ENCODE assay signal across 8 cellular contexts in the genomic region with DNA sequence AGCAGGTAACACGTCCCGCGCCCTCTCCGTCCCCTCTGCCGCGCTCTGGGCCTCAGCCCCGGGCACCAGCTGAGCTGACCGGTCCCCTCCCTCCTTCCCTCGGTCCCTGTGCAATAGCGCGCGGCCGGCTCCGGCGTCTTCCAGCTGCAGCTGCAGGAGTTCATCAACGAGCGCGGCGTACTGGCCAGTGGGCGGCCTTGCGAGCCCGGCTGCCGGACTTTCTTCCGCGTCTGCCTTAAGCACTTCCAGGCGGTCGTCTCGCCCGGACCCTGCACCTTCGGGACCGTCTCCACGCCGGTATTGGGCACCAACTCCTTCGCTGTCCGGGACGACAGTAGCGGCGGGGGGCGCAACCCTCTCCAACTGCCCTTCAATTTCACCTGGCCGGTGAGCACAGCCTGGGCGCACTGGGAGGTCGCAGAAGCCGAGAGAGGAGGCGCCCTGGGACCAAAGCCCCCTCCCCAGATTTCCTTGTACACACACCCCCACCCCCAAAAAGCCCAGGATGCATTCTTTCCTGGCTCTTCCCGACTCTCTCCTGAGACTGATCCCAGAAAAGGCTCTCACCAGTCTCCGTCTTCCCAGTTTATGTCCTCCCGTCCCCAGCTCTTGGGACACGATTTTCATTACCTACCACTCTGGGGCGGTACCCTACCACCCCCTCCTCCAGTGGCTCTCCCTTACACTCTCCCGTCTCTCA. TPM values are rescaled to one million over a fixed set of nuclear protein-coding genes. Genes with fewer than 3 reads are reported as not detected.
DNase-seq lines count a peak whose midpoint lies in the region; ATAC-seq, FAIRE-seq and TF ChIP-seq lines count a peak whose summit lies in the region.

No MANE protein-coding gene starts in this region.

- H3K4me3 ChIP-seq in cardiac fibroblast (replicated peaks in 1 of 2; ENCODE audit: low read depth in 2 of 2, low read length in 2 of 2) (peak overlapping the region; percentile 39 to 43), HepG2 (replicated peaks in 1 of 3; ENCODE audit: insufficient read depth in 1 of 3, low read depth in 2 of 3, low read length in 3 of 3) (peak overlapping the region; percentile 49 to 72 (median 57)), tibial nerve (peak overlapping the region; percentile 21 to 56 (median 32))

- H3K79me2 ChIP-seq in HepG2 (ENCODE audit: insufficient read depth, low read length), result no peaks in the 10 kb centered on the region

- ATAC-seq in HepG2 (peak; percentile 38), HG02884 (IDR thresholded peaks at IDR 0.05; ENCODE audit: unreplicated experiment) (no peak)

- no peak for TF ChIP-seq POLR2A in HepG2 (IDR thresholded peaks at IDR 0.05; ENCODE audit: insufficient read depth in 1 of 2, low read depth in 2 of 2, low read length in 2 of 2)
- TF ChIP-seq POLR2A in tibial nerve (IDR thresholded peaks at IDR 0.05), result no peak

- peaks cover 90% of the 10 kb centered on the region for H3K4me1 ChIP-seq in HepG2 (ENCODE audit: insufficient read depth, low read length)
- peaks cover 0 to 62% (median 48%) of the 10 kb centered on the region in 4 donors for H3K4me1 ChIP-seq in tibial nerve

- POLR2A ChIA-PET in HepG2 (lab: Yijun Ruan, JAX), result interaction anchor here (0.9 to 2.6 kb wide), 7 partner anchors 11 to 123 kb away, joined by 3 to 10 read pairs (median 4); a partner anchor contains a TSS

- no peak for FAIRE-seq in HepG2 (lab: Jason Lieb, UNC)

- in situ Hi-C loops in HepG2 (cut with HindIII; ENCODE audit: extremely low pct_ligation_motif_present, low pct_unique_long_range_greater_than_20kb), result no loop called here

- peak; percentile 66 for DNase-seq in EH (ENCODE audit: low read depth)
- DNase-seq in NCI-H146 (lab: John Stamatoyannopoulos, UW), result peak; percentile 70
- peak; percentile 60 to 65 for DNase-seq in cardiac fibroblast (ENCODE audit: low read depth in 2 of 2)
- no peak for DNase-seq in HepG2 (ENCODE audit: low spot score)
- peak in 1 of 2 donors; percentile 14 for DNase-seq in tibial nerve (ENCODE audit: low spot score in 2 of 2)
- no peak for DNase-seq in cortex of kidney (lab: John Stamatoyannopoulos, UW)
- DNase-seq in SKM-1 treated with dmso at 0.1 percent for 144 hours (lab: John Stamatoyannopoulos, UW; ENCODE audit: unreplicated experiment), result no peak

- H3K4me2 ChIP-seq in HepG2 (ENCODE audit: low read depth, low read length), result peak overlapping the region; percentile 82

- TF ChIP-seq EP300 in HepG2 (IDR thresholded peaks at IDR 0.05; ENCODE audit: low read depth in 2 of 2, low read length in 2 of 2) (no peak), HepG2 (CRISPR knock-in tag; IDR thresholded peaks at IDR 0.05; ENCODE audit: borderline replicate concordance) (no peak), tibial nerve (IDR thresholded peaks at IDR 0.05) (no peak)

- no peak overlapping the region for H2AFZ ChIP-seq in HepG2 (ENCODE audit: low read length)

- H3K36me3 ChIP-seq in HepG2 (replicated peaks in 1 of 2; ENCODE audit: control insufficient read depth in 1 of 2, insufficient read depth in 2 of 2, low read length in 2 of 2) (no peaks in the 10 kb centered on the region), tibial nerve (no peaks in the 10 kb centered on the region)

- TF ChIP-seq CTCF in cardiac fibroblast (IDR thresholded peaks at IDR 0.05; ENCODE audit: low read depth, low read length) (peak; percentile 11), HepG2 (CRISPR knock-in tag; IDR thresholded peaks at IDR 0.05) (peak; percentile 36), tibial nerve (IDR thresholded peaks at IDR 0.05) (no peak)

- no peaks in the 10 kb centered on the region for H4K20me1 ChIP-seq in HepG2 (ENCODE audit: insufficient read depth, low read length)

- H3K27ac ChIP-seq in HepG2 (ENCODE audit: extremely low read length, insufficient read depth, low read length) (no peak overlapping the region), tibial nerve (peak overlapping the region in 1 of 4 donors; percentile 34)

- TF ChIP-seq RAD21 in HepG2 (CRISPR knock-in tag; IDR thresholded peaks at IDR 0.05), result no peak

- no peak overlapping the region for H3K9ac ChIP-seq in HepG2 (ENCODE audit: insufficient read depth, low read depth, low read length)

- CTCF ChIA-PET in HepG2 (lab: Yijun Ruan, JAX; ENCODE audit: low intra/inter-chr PET ratio, low total read pairs), result interaction anchor here (0.8 to 1.0 kb wide), 2 partner anchors 26 to 93 kb away, joined by 3 read pairs; no protein-coding TSS in a partner anchor

- no peaks in the 10 kb centered on the region for H3K9me3 ChIP-seq in HepG2 (ENCODE audit: low read length)
- H3K9me3 ChIP-seq in tibial nerve, result no peaks in the 10 kb centered on the region

- WGBS in HepG2 (ENCODE audit: low lambda C conversion rate), result 11% methylated on average over 9 of the region's 50 CpGs
- WGBS in tibial nerve, 2 donors, result 0 to 1% methylated on average over 13 to 36 of the region's 50 CpGs

- H3K27me3 ChIP-seq in HepG2 (ENCODE audit: control insufficient read depth in 1 of 2, insufficient read depth in 2 of 2, low read length in 2 of 2), result peaks cover 9 to 66% of the 10 kb centered on the region in 2 experiments
- peaks cover 0 to 81% of the 10 kb centered on the region in 2 donors for H3K27me3 ChIP-seq in tibial nerve

- BruUV-seq in HepG2 (replicated peaks; lab: Mats Ljungman, UMichigan), result no TSS peak

- intact Hi-C loops in HepG2 (cut with micrococcal nuclease; ENCODE audit: unreplicated experiment), result loop anchor here (2.0 kb wide), 1 partner anchor 19 kb away; no protein-coding TSS in a partner anchor

RNA-seq across cellular contexts. Expression of a gene that starts 0.7 kb away (rescaled TPM):
- total RNA-seq in HepG2 (2016; rRNA removed; fragmentation: Illumina TruSeq; extraction: Trizol) (0.13 and 0.20 TPM in 2 replicates), tibial nerve (10 to 100 TPM in 1 of 4 donors, 1 to 10 TPM in 3; 4.2 to 11.2 (median 7.1) TPM)
- 0.09 and 0.10 TPM in 2 replicates for total RNA-seq in HepG2 (2016; cell fraction: cytosol; rRNA removed; fragmentation: Illumina TruSeq; extraction: Trizol; ENCODE audit: low read depth)
- 0.07 and 0.19 TPM in 2 replicates for total RNA-seq in HepG2 (2016; cell fraction: insoluble cytoplasmic fraction; rRNA removed; fragmentation: Illumina TruSeq; extraction: Trizol)
- total RNA-seq in HepG2 (2016; cell fraction: membrane; rRNA removed; fragmentation: Illumina TruSeq; extraction: Trizol), result 0.03 and 0.15 TPM in 2 replicates
- total RNA-seq in HepG2 (2016; cell fraction: nucleus; rRNA removed; fragmentation: Illumina TruSeq; extraction: Trizol), result 0.19 TPM in 1 of 2 replicates, not detected in the other
- 0.25 and 0.27 TPM in 2 replicates for polyA plus RNA-seq in HepG2 (2011; rRNA removed)
- 0.13 and 0.24 TPM in 2 replicates for polyA plus RNA-seq in HepG2 (2011; cell fraction: cytosol; rRNA removed)
- polyA plus RNA-seq in HepG2 (2011; cell fraction: nucleus; rRNA removed), result 0.50 and 0.61 TPM in 2 replicates
- polyA plus RNA-seq in HepG2 (2012), result 0.13 and 0.43 TPM in 2 replicates
- polyA plus RNA-seq in HepG2 (2016; cell fraction: cytosol; fragmentation: Illumina TruSeq; extraction: Trizol; ENCODE audit: low read depth), result 0.07 TPM in 1 of 2 replicates, not detected in the other
- 0.13 and 0.19 TPM in 2 replicates for polyA plus RNA-seq in HepG2 (2016; cell fraction: insoluble cytoplasmic fraction; fragmentation: Illumina TruSeq; extraction: Trizol; ENCODE audit: low read depth)
- 0.06 and 0.08 TPM in 2 replicates for polyA plus RNA-seq in HepG2 (2016; cell fraction: membrane; fragmentation: Illumina TruSeq; extraction: Trizol; ENCODE audit: low read depth)
- 0.34 and 0.39 TPM in 2 replicates for polyA plus RNA-seq in HepG2 (2016; cell fraction: nucleus; fragmentation: Illumina TruSeq; extraction: Trizol; ENCODE audit: insufficient read depth, low read depth)
- 0.98 and 7.6 TPM in 2 replicates for polyA minus RNA-seq in HepG2 (2011; rRNA and poly(A)+ RNA removed; ENCODE audit: low replicate concordance)
- polyA minus RNA-seq in HepG2 (2011; cell fraction: cytosol; rRNA and poly(A)+ RNA removed), result 0.35 and 0.59 TPM in 2 replicates
- polyA minus RNA-seq in HepG2 (2011; cell fraction: nucleus; rRNA and poly(A)+ RNA removed), result 0.12 and 0.26 TPM in 2 replicates

RNA-seq across cellular contexts. Expression of a gene that starts 23.4 kb away (rescaled TPM):
- total RNA-seq in HepG2 (2016; rRNA removed; fragmentation: Illumina TruSeq; extraction: Trizol), result not detected in 2 replicates
- total RNA-seq in HepG2 (2016; cell fraction: cytosol; rRNA removed; fragmentation: Illumina TruSeq; extraction: Trizol; ENCODE audit: low read depth), result not detected in 2 replicates
- total RNA-seq in HepG2 (2016; cell fraction: insoluble cytoplasmic fraction; rRNA removed; fragmentation: Illumina TruSeq; extraction: Trizol), result not detected in 2 replicates
- 0.15 TPM in 1 of 2 replicates, not detected in the other for total RNA-seq in HepG2 (2016; cell fraction: membrane; rRNA removed; fragmentation: Illumina TruSeq; extraction: Trizol)
- total RNA-seq in HepG2 (2016; cell fraction: nucleus; rRNA removed; fragmentation: Illumina TruSeq; extraction: Trizol), result not detected in 2 replicates
- polyA plus RNA-seq in HepG2 (2011; rRNA removed), result 0.44 and 0.46 TPM in 2 replicates
- 0.41 and 0.63 TPM in 2 replicates for polyA plus RNA-seq in HepG2 (2011; cell fraction: cytosol; rRNA removed)
- 0.21 and 0.48 TPM in 2 replicates for polyA plus RNA-seq in HepG2 (2011; cell fraction: nucleus; rRNA removed)
- polyA plus RNA-seq in HepG2 (2012), result 0.39 TPM in 1 of 2 replicates, not detected in the other
- not detected in 2 replicates for polyA plus RNA-seq in HepG2 (2016; cell fraction: cytosol; fragmentation: Illumina TruSeq; extraction: Trizol; ENCODE audit: low read depth)
- not detected in 2 replicates for polyA plus RNA-seq in HepG2 (2016; cell fraction: insoluble cytoplasmic fraction; fragmentation: Illumina TruSeq; extraction: Trizol; ENCODE audit: low read depth)
- polyA plus RNA-seq in HepG2 (2016; cell fraction: membrane; fragmentation: Illumina TruSeq; extraction: Trizol; ENCODE audit: low read depth), result not detected in 2 replicates
- not detected in 2 replicates for polyA plus RNA-seq in HepG2 (2016; cell fraction: nucleus; fragmentation: Illumina TruSeq; extraction: Trizol; ENCODE audit: insufficient read depth, low read depth)
- 0.58 and 21.7 TPM in 2 replicates for polyA minus RNA-seq in HepG2 (2011; rRNA and poly(A)+ RNA removed; ENCODE audit: low replicate concordance)
- polyA minus RNA-seq in HepG2 (2011; cell fraction: cytosol; rRNA and poly(A)+ RNA removed), result 1.1 and 2.0 TPM in 2 replicates
- 0.39 and 0.62 TPM in 2 replicates for polyA minus RNA-seq in HepG2 (2011; cell fraction: nucleus; rRNA and poly(A)+ RNA removed)
- total RNA-seq in tibial nerve, result 1 to 10 TPM in 1 of 4 donors, not detected in 3; 2.7 TPM

RNA-seq across cellular contexts. Expression of a gene that starts 35.6 kb away (rescaled TPM):
- 15.8 and 17.0 TPM in 2 replicates for total RNA-seq in HepG2 (2016; rRNA removed; fragmentation: Illumina TruSeq; extraction: Trizol)
- 1.2 and 1.9 TPM in 2 replicates for total RNA-seq in HepG2 (2016; cell fraction: cytosol; rRNA removed; fragmentation: Illumina TruSeq; extraction: Trizol; ENCODE audit: low read depth)
- total RNA-seq in HepG2 (2016; cell fraction: insoluble cytoplasmic fraction; rRNA removed; fragmentation: Illumina TruSeq; extraction: Trizol), result 14.9 and 16.0 TPM in 2 replicates
- total RNA-seq in HepG2 (2016; cell fraction: membrane; rRNA removed; fragmentation: Illumina TruSeq; extraction: Trizol), result 3.9 and 4.3 TPM in 2 replicates
- total RNA-seq in HepG2 (2016; cell fraction: nucleus; rRNA removed; fragmentation: Illumina TruSeq; extraction: Trizol), result 9.9 and 11.2 TPM in 2 replicates
- polyA plus RNA-seq in HepG2 (2011; rRNA removed), result 5.8 and 7.4 TPM in 2 replicates
- polyA plus RNA-seq in HepG2 (2011; cell fraction: cytosol; rRNA removed), result 6.0 and 7.5 TPM in 2 replicates
- polyA plus RNA-seq in HepG2 (2011; cell fraction: nucleus; rRNA removed), result 9.2 and 9.4 TPM in 2 replicates
- 5.0 and 5.3 TPM in 2 replicates for polyA plus RNA-seq in HepG2 (2012)
- polyA plus RNA-seq in HepG2 (2016; cell fraction: cytosol; fragmentation: Illumina TruSeq; extraction: Trizol; ENCODE audit: low read depth), result 0.57 and 0.62 TPM in 2 replicates
- 9.1 and 10.3 TPM in 2 replicates for polyA plus RNA-seq in HepG2 (2016; cell fraction: insoluble cytoplasmic fraction; fragmentation: Illumina TruSeq; extraction: Trizol; ENCODE audit: low read depth)
- polyA plus RNA-seq in HepG2 (2016; cell fraction: membrane; fragmentation: Illumina TruSeq; extraction: Trizol; ENCODE audit: low read depth), result 1.1 and 1.8 TPM in 2 replicates
- polyA plus RNA-seq in HepG2 (2016; cell fraction: nucleus; fragmentation: Illumina TruSeq; extraction: Trizol; ENCODE audit: insufficient read depth, low read depth), result 13.2 and 13.9 TPM in 2 replicates
- 42.6 and 112 TPM in 2 replicates for polyA minus RNA-seq in HepG2 (2011; rRNA and poly(A)+ RNA removed; ENCODE audit: low replicate concordance)
- polyA minus RNA-seq in HepG2 (2011; cell fraction: cytosol; rRNA and poly(A)+ RNA removed), result 11.8 and 12.4 TPM in 2 replicates
- 9.3 and 9.8 TPM in 2 replicates for polyA minus RNA-seq in HepG2 (2011; cell fraction: nucleus; rRNA and poly(A)+ RNA removed)
- total RNA-seq in tibial nerve, result 10 to 100 TPM; 22.2 to 29.2 (median 25.2) TPM

RNA-seq across cellular contexts. Expression of a gene that starts 55.8 kb away (rescaled TPM):
- total RNA-seq in HepG2 (2016; rRNA removed; fragmentation: Illumina TruSeq; extraction: Trizol) (0.15 and 0.18 TPM in 2 replicates), tibial nerve (under 1 TPM in 2 of 4 donors, not detected in 2; 0.39 to 0.60 TPM)
- total RNA-seq in HepG2 (2016; cell fraction: cytosol; rRNA removed; fragmentation: Illumina TruSeq; extraction: Trizol; ENCODE audit: low read depth), result not detected in 2 replicates
- 0.15 TPM in 1 of 2 replicates, not detected in the other for total RNA-seq in HepG2 (2016; cell fraction: insoluble cytoplasmic fraction; rRNA removed; fragmentation: Illumina TruSeq; extraction: Trizol)
- 0.09 and 0.10 TPM in 2 replicates for total RNA-seq in HepG2 (2016; cell fraction: membrane; rRNA removed; fragmentation: Illumina TruSeq; extraction: Trizol)
- total RNA-seq in HepG2 (2016; cell fraction: nucleus; rRNA removed; fragmentation: Illumina TruSeq; extraction: Trizol), result not detected in 2 replicates
- polyA plus RNA-seq in HepG2 (2011; rRNA removed), result 0.07 and 0.17 TPM in 2 replicates
- polyA plus RNA-seq in HepG2 (2011; cell fraction: cytosol; rRNA removed), result 0.08 and 0.09 TPM in 2 replicates
- not detected in 2 replicates for polyA plus RNA-seq in HepG2 (2011; cell fraction: nucleus; rRNA removed)
- not detected in 2 replicates for polyA plus RNA-seq in HepG2 (2012)
- 0.07 TPM in 1 of 2 replicates, not detected in the other for polyA plus RNA-seq in HepG2 (2016; cell fraction: cytosol; fragmentation: Illumina TruSeq; extraction: Trizol; ENCODE audit: low read depth)
- polyA plus RNA-seq in HepG2 (2016; cell fraction: insoluble cytoplasmic fraction; fragmentation: Illumina TruSeq; extraction: Trizol; ENCODE audit: low read depth), result 0.17 and 0.19 TPM in 2 replicates
- polyA plus RNA-seq in HepG2 (2016; cell fraction: membrane; fragmentation: Illumina TruSeq; extraction: Trizol; ENCODE audit: low read depth), result 0.10 TPM in 1 of 2 replicates, not detected in the other
- polyA plus RNA-seq in HepG2 (2016; cell fraction: nucleus; fragmentation: Illumina TruSeq; extraction: Trizol; ENCODE audit: insufficient read depth, low read depth), result 0.27 and 0.37 TPM in 2 replicates
- polyA minus RNA-seq in HepG2 (2011; rRNA and poly(A)+ RNA removed; ENCODE audit: low replicate concordance), result 43.4 TPM in 1 of 2 replicates, not detected in the other
- 0.40 and 0.70 TPM in 2 replicates for polyA minus RNA-seq in HepG2 (2011; cell fraction: cytosol; rRNA and poly(A)+ RNA removed)
- not detected in 2 replicates for polyA minus RNA-seq in HepG2 (2011; cell fraction: nucleus; rRNA and poly(A)+ RNA removed)

Comparison
In these comparisons a context has a peak if more than half of its experiments do, and no peak if none do; other contexts are left out.
1. DNase-seq: peak in EH (single experiment), NCI-H146 (single experiment) and cardiac fibroblast (2 of 2); none in HepG2 (single experiment), cortex of kidney (single experiment) and SKM-1 treated with dmso at 0.1 percent for 144 hours (single experiment).
2. CTCF ChIP-seq: peak in cardiac fibroblast (single experiment) and HepG2 (single experiment); none in tibial nerve (0 of 5).
3. Peak in every context shown above with its lines, with median percentiles within 50 percentile points of each other: H3K4me3 ChIP-seq.